16 cellular contexts compared by ENCODE assay signal in the genomic region with DNA sequence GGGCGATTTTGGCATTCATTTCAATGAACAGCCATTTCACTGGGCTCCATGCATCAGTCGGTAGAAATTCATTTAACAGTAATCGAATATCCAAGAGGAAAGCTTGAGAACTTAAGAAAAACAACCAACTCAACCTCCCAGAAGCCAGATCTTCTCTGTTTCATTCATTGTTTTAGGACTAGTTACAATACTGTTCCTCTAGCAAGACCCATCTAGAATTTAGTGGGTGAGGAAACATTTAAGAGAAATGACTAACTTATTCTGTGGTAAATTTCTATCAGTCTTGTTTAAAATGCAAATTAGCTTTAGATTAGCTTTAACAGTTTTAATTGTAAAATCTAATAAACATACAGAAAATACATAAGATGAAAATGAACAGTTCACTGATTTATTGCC.
A peak's percentile ranks its signal among the peaks of the same experiment; 100 is the strongest.
DNase-seq lines count a peak whose midpoint lies in the region; ATAC-seq lines count a peak whose summit lies in the region.
"Had no signal": no experiment of that assay in that cellular context is flagged by ENCODE, and none has a peak within 500 bp of the region (broad histone marks: within the 10 kb centered on the region; RNA-seq: fewer than 3 reads in every experiment).

No MANE protein-coding gene starts in this region.

- H3K4me2 ChIP-seq in BLaER1 treated with 17β-estradiol and CSF1 and Interleukin-3, amounts not matched to agents 10 nM and 100 nM: peak overlapping the region; percentile 13 to 77 (median 67); a peak in 19 of 22 replicates
- H3K4me2 ChIP-seq: GM23338 had no signal

- peak overlapping the region in 2 of 3 donors; percentile 38 to 65 for H3K27ac Mint-ChIP-seq in CD4-positive, CD25-positive, alpha-beta regulatory T cell
- H3K27ac Mint-ChIP-seq in activated naive CD8-positive, alpha-beta T cell treated with anti-CD3 and anti-CD28 coated beads for 36 hours: peak overlapping the region; percentile 74
- H3K27ac Mint-ChIP-seq in stimulated activated effector memory CD8-positive, alpha-beta T cell treated with anti-CD3 and anti-CD28 coated beads, Interleukin-12 subunit alpha, Interleukin-12 subunit beta, amount 100 ng/mL, for 72 hours: peak overlapping the region; percentile 9
- H3K27ac Mint-ChIP-seq: GM23338 had no signal

- peaks cover 4% of the 10 kb centered on the region for H3K27me3 Mint-ChIP-seq in CD4-positive, CD25-positive, alpha-beta regulatory T cell
- peaks cover 3% of the 10 kb centered on the region for H3K27me3 Mint-ChIP-seq in activated naive CD8-positive, alpha-beta T cell treated with anti-CD3 and anti-CD28 coated beads for 36 hours

- DNase-seq in CD4-positive, CD25-positive, alpha-beta regulatory T cell: no peak
- no peak for DNase-seq in activated naive CD8-positive, alpha-beta T cell treated with anti-CD3 and anti-CD28 coated beads for 36 hours
- DNase-seq in stimulated activated effector memory CD8-positive, alpha-beta T cell treated with anti-CD3 and anti-CD28 coated beads, Interleukin-12 subunit alpha, Interleukin-12 subunit beta, amount 100 ng/mL, for 72 hours (ENCODE audit: low spot score in 2 of 2): no peak
- no peak for DNase-seq in SIG-M5 (lab: John Stamatoyannopoulos, UW)
- no peak for DNase-seq in stimulated activated CD4-positive, alpha-beta T cell treated with anti-CD3 and anti-CD28 coated beads, Interleukin-4, amount 100 ng/mL, for 4 hours
- DNase-seq: BE2C, DMS 273 treated with DMSO at 0.1 percent for 48 hours, NCI-H1417, NCI-H2029, NCI-H2171, NCI-H446, NCI-H69, SHP77 had no signal

- peak overlapping the region in 4 of 11 experiments; percentile 13 to 49 (median 38); a peak in 2 of 22 replicates for H3K9ac ChIP-seq in BLaER1 treated with 17β-estradiol and CSF1 and Interleukin-3, amounts not matched to agents 10 nM and 100 nM

- no peak overlapping the region for H3K4me3 ChIP-seq in BLaER1 treated with 17β-estradiol and CSF1 and Interleukin-3, amounts not matched to agents 10 nM and 100 nM
- no peak overlapping the region for H3K4me3 ChIP-seq in CD4-positive, CD25-positive, alpha-beta regulatory T cell (ENCODE audit: low read depth, low read length)
- H3K4me3 ChIP-seq: GM23338 had no signal

- peaks cover 0 to 44% (median 17%) of the 10 kb centered on the region in 11 experiments; a peak in 19 of 22 replicates for H3K36me3 ChIP-seq in BLaER1 treated with 17β-estradiol and CSF1 and Interleukin-3, amounts not matched to agents 10 nM and 100 nM
- no peaks in the 10 kb centered on the region for H3K36me3 ChIP-seq in CD4-positive, CD25-positive, alpha-beta regulatory T cell (ENCODE audit: control insufficient read depth, insufficient read depth, low read length)
- H3K36me3 ChIP-seq: BE2C had no signal

- no peak for ATAC-seq in CD4-positive, CD25-positive, alpha-beta regulatory T cell (ENCODE audit: low read depth in 2 of 2)
- peak; percentile 33 for ATAC-seq in stimulated activated effector memory CD8-positive, alpha-beta T cell treated with anti-CD3 and anti-CD28 coated beads, Interleukin-12 subunit alpha, Interleukin-12 subunit beta, amount 100 ng/mL, for 72 hours
- ATAC-seq in GM18517 (IDR thresholded peaks at IDR 0.05; ENCODE audit: unreplicated experiment): no peak

- H3K27me3 ChIP-seq in BLaER1 treated with 17β-estradiol and CSF1 and Interleukin-3, amounts not matched to agents 10 nM and 100 nM: no peaks in the 10 kb centered on the region
- H3K27me3 ChIP-seq in CD4-positive, CD25-positive, alpha-beta regulatory T cell (ENCODE audit: control insufficient read depth, insufficient read depth, low read length): no peaks in the 10 kb centered on the region
- H3K27me3 ChIP-seq: BE2C had no signal

- H3K27ac ChIP-seq in BLaER1 treated with 17β-estradiol and CSF1 and Interleukin-3, amounts not matched to agents 10 nM and 100 nM: peak overlapping the region in 7 of 11 experiments; percentile 44 to 69 (median 63); a peak in 11 of 22 replicates
- no peak overlapping the region for H3K27ac ChIP-seq in CD4-positive, CD25-positive, alpha-beta regulatory T cell (ENCODE audit: insufficient read depth, low read length, poor library complexity, severe bottlenecking)

- no peaks in the 10 kb centered on the region for H3K36me3 Mint-ChIP-seq in CD4-positive, CD25-positive, alpha-beta regulatory T cell
- H3K36me3 Mint-ChIP-seq in activated naive CD8-positive, alpha-beta T cell treated with anti-CD3 and anti-CD28 coated beads for 36 hours: peaks cover 10% of the 10 kb centered on the region
- H3K36me3 Mint-ChIP-seq in stimulated activated effector memory CD8-positive, alpha-beta T cell treated with anti-CD3 and anti-CD28 coated beads, Interleukin-12 subunit alpha, Interleukin-12 subunit beta, amount 100 ng/mL, for 72 hours: no peaks in the 10 kb centered on the region

- H3K4me3 Mint-ChIP-seq in CD4-positive, CD25-positive, alpha-beta regulatory T cell: peak overlapping the region in 1 of 4 donors; percentile 23
- no peak overlapping the region for H3K4me3 Mint-ChIP-seq in activated naive CD8-positive, alpha-beta T cell treated with anti-CD3 and anti-CD28 coated beads for 36 hours
- no peak overlapping the region for H3K4me3 Mint-ChIP-seq in stimulated activated effector memory CD8-positive, alpha-beta T cell treated with anti-CD3 and anti-CD28 coated beads, Interleukin-12 subunit alpha, Interleukin-12 subunit beta, amount 100 ng/mL, for 72 hours
- H3K4me3 Mint-ChIP-seq: GM23338 had no signal

- H3K9me3 ChIP-seq in BLaER1 treated with 17β-estradiol and CSF1 and Interleukin-3, amounts not matched to agents 10 nM and 100 nM (replicated peaks in 1 of 11): peaks cover 22 to 48% (median 30%) of the 10 kb centered on the region in 11 experiments
- H3K9me3 ChIP-seq in CD4-positive, CD25-positive, alpha-beta regulatory T cell (ENCODE audit: control insufficient read depth in 2 of 2, low read length in 2 of 2): peaks cover 0 to 3% of the 10 kb centered on the region in 2 experiments
- H3K9me3 ChIP-seq: BE2C had no signal

- peaks cover 0 to 20% (median 11%) of the 10 kb centered on the region in 4 donors for H3K4me1 Mint-ChIP-seq in CD4-positive, CD25-positive, alpha-beta regulatory T cell
- peaks cover 12% of the 10 kb centered on the region for H3K4me1 Mint-ChIP-seq in activated naive CD8-positive, alpha-beta T cell treated with anti-CD3 and anti-CD28 coated beads for 36 hours
- H3K4me1 Mint-ChIP-seq in stimulated activated effector memory CD8-positive, alpha-beta T cell treated with anti-CD3 and anti-CD28 coated beads, Interleukin-12 subunit alpha, Interleukin-12 subunit beta, amount 100 ng/mL, for 72 hours: peaks cover 12% of the 10 kb centered on the region

- no peaks in the 10 kb centered on the region for H4K20me1 ChIP-seq in BLaER1 treated with 17β-estradiol and CSF1 and Interleukin-3, amounts not matched to agents 10 nM and 100 nM

- H3K9me3 Mint-ChIP-seq in CD4-positive, CD25-positive, alpha-beta regulatory T cell: peaks cover 0 to 10% (median 3%) of the 10 kb centered on the region in 7 donors
- H3K9me3 Mint-ChIP-seq in activated naive CD8-positive, alpha-beta T cell treated with anti-CD3 and anti-CD28 coated beads for 36 hours: peaks cover 1% of the 10 kb centered on the region
- H3K9me3 Mint-ChIP-seq in stimulated activated effector memory CD8-positive, alpha-beta T cell treated with anti-CD3 and anti-CD28 coated beads, Interleukin-12 subunit alpha, Interleukin-12 subunit beta, amount 100 ng/mL, for 72 hours: no peaks in the 10 kb centered on the region

- peaks cover 6 to 48% (median 26%) of the 10 kb centered on the region in 10 experiments; a peak in 19 of 20 replicates for H3K4me1 ChIP-seq in BLaER1 treated with 17β-estradiol and CSF1 and Interleukin-3, amounts not matched to agents 10 nM and 100 nM
- H3K4me1 ChIP-seq in CD4-positive, CD25-positive, alpha-beta regulatory T cell (ENCODE audit: control insufficient read depth, insufficient read depth, low read length, poor library complexity, severe bottlenecking): peaks cover 6% of the 10 kb centered on the region
- H3K4me1 ChIP-seq: BE2C had no signal

Comparison
In these comparisons a context has a peak if more than half of its experiments do, and no peak if none do; other contexts are left out.
1. H3K27ac Mint-ChIP-seq: peak in every context shown above with its lines; median percentile 74 in activated naive CD8-positive, alpha-beta T cell treated with anti-CD3 and anti-CD28 coated beads for 36 hours; 52 in CD4-positive, CD25-positive, alpha-beta regulatory T cell; 9 in stimulated activated effector memory CD8-positive, alpha-beta T cell treated with anti-CD3 and anti-CD28 coated beads, Interleukin-12 subunit alpha, Interleukin-12 subunit beta, amount 100 ng/mL, for 72 hours.